1 cellular context compared by ENCODE assay signal in the genomic region with DNA sequence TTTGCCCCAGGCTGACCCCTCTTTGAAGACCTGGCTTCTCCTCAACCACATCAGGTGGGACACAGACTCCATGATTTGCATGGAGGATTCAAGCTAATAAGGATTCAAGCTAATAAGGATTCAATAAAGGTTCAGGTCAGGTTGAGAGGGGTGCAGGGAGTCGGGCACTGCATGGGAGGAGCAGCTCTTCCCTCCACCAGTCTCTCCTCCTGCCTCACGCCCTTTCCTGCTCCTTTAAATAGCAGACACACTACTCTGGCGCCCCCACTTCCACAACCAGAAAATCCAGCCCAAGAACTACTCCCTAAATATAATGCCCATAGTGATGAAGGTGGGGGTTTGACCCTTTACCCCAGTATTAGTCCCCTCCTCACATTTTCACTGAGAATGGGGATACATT.
TF ChIP-seq lines count a peak whose summit lies in the region.

No MANE protein-coding gene starts in this region.

TF ChIP-seq in GM12878, 131 proteins besides CTCF, POLR2A, EP300 and RAD21:
- no peak for TF ChIP-seq SP1 (IDR thresholded peaks at IDR 0.05; ENCODE audit: low read depth, low read length)
- no peak for TF ChIP-seq ZNF207 (IDR thresholded peaks at IDR 0.05; ENCODE audit: borderline replicate concordance)
- no peak for TF ChIP-seq ZBTB33 (IDR thresholded peaks at IDR 0.05)
- no peak for TF ChIP-seq FOXM1 (IDR thresholded peaks at IDR 0.05; ENCODE audit: low read depth, low read length)
- TF ChIP-seq SMARCA5 (IDR thresholded peaks at IDR 0.05), result no peak
- TF ChIP-seq, protein P1, sequence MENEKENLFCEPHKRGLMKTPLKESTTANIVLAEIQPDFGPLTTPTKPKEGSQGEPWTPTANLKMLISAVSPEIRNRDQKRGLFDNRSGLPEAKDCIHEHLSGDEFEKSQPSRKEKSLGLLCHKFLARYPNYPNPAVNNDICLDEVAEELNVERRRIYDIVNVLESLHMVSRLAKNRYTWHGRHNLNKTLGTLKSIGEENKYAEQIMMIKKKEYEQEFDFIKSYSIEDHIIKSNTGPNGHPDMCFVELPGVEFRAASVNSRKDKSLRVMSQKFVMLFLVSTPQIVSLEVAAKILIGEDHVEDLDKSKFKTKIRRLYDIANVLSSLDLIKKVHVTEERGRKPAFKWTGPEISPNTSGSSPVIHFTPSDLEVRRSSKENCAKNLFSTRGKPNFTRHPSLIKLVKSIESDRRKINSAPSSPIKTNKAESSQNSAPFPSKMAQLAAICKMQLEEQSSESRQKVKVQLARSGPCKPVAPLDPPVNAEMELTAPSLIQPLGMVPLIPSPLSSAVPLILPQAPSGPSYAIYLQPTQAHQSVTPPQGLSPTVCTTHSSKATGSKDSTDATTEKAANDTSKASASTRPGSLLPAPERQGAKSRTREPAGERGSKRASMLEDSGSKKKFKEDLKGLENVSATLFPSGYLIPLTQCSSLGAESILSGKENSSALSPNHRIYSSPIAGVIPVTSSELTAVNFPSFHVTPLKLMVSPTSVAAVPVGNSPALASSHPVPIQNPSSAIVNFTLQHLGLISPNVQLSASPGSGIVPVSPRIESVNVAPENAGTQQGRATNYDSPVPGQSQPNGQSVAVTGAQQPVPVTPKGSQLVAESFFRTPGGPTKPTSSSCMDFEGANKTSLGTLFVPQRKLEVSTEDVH (IDR thresholded peaks at IDR 0.05; ENCODE audit: low read depth, partially characterized antibody), result no peak
- TF ChIP-seq CREM (IDR thresholded peaks at IDR 0.05; ENCODE audit: low read depth), result no peak
- TF ChIP-seq BCL3 (IDR thresholded peaks at IDR 0.05; ENCODE audit: borderline replicate concordance, insufficient read depth, low read depth, low read length, poor library complexity, severe bottlenecking), result no peak
- no peak for TF ChIP-seq PAX5 (IDR thresholded peaks at IDR 0.05; ENCODE audit: borderline replicate concordance, low read depth, low read length)
